In genomic region chr4:188812644-188813043, GRCh38 we compare ENCODE assay signal across 14 cellular contexts.
DNase-seq lines count a peak whose midpoint lies in the region; ATAC-seq and TF ChIP-seq lines count a peak whose summit lies in the region.
"Had no signal": no experiment of that assay in that cellular context is flagged by ENCODE, and none has a peak within 500 bp of the region (broad histone marks: within the 10 kb centered on the region; RNA-seq: fewer than 3 reads in every experiment).

No MANE protein-coding gene starts in this region.

- H3K27ac Mint-ChIP-seq in activated T-cell treated with anti-CD3 and anti-CD28 coated beads, Interleukin-2, amount 50 U/mL, for 72 hours: no peak overlapping the region
- H3K27ac Mint-ChIP-seq: CD4-positive, alpha-beta T cell; CD8-positive, alpha-beta T cell had no signal

- H3K4me3 Mint-ChIP-seq in activated T-cell treated with anti-CD3 and anti-CD28 coated beads, Interleukin-2, amount 50 U/mL, for 72 hours: no peak overlapping the region
- H3K4me3 Mint-ChIP-seq: CD4-positive, alpha-beta T cell; CD8-positive, alpha-beta T cell had no signal

- no peaks in the 10 kb centered on the region for H3K36me3 Mint-ChIP-seq in activated T-cell treated with anti-CD3 and anti-CD28 coated beads, Interleukin-2, amount 50 U/mL, for 72 hours (ENCODE audit: insufficient read depth in 2 of 2)
- H3K36me3 Mint-ChIP-seq: CD8-positive, alpha-beta T cell had no signal

- no peaks in the 10 kb centered on the region for H3K4me1 Mint-ChIP-seq in activated T-cell treated with anti-CD3 and anti-CD28 coated beads, Interleukin-2, amount 50 U/mL, for 72 hours (ENCODE audit: low read depth)

- H3K27me3 Mint-ChIP-seq in activated T-cell treated with anti-CD3 and anti-CD28 coated beads, Interleukin-2, amount 50 U/mL, for 72 hours (ENCODE audit: low read depth): no peaks in the 10 kb centered on the region
- H3K27me3 Mint-ChIP-seq: CD4-positive, alpha-beta T cell had no signal

- peak; percentile 77; the same call in 1 of the 2 replicates for TF ChIP-seq EP300 in Ishikawa (IDR thresholded peaks at IDR 0.05; ENCODE audit: borderline replicate concordance)

- DNase-seq in iPS-NIHi11 (ENCODE audit: low spot score): peak; percentile 15
- DNase-seq in kidney tubule cell (ENCODE audit: low spot score): peak; percentile 3
- DNase-seq in renal cortical epithelial cell (ENCODE audit: low read depth): peak; percentile 47
- no peak for DNase-seq in activated CD8-positive, alpha-beta memory T cell treated with anti-CD3 and anti-CD28 coated beads, Interleukin-2, amount 50 U/mL, for 48 hours
- no peak for DNase-seq in activated T-cell treated with anti-CD3 and anti-CD28 coated beads, Interleukin-2, amount 50 U/mL, for 72 hours
- DNase-seq: Caco-2; Calu3; CD4-positive, alpha-beta T cell; CD8-positive, alpha-beta T cell; DMS79 treated with DMSO at 0.1 percent for 48 hours; GF-D8 had no signal

- no peak for ATAC-seq in GM21515 (IDR thresholded peaks at IDR 0.05; ENCODE audit: unreplicated experiment)
- ATAC-seq in activated T-cell treated with anti-CD3 and anti-CD28 coated beads, Interleukin-2, amount 50 U/mL, for 72 hours (replicated peaks in 1 of 2): no peak
- ATAC-seq: A549; CD8-positive, alpha-beta T cell had no signal

- TF ChIP-seq RAD21 in Ishikawa (IDR thresholded peaks at IDR 0.05; ENCODE audit: low read depth): peak; percentile 16; the same call in 1 of the 2 replicates

- H3K9me3 Mint-ChIP-seq in activated T-cell treated with anti-CD3 and anti-CD28 coated beads, Interleukin-2, amount 50 U/mL, for 72 hours: peaks cover 4 to 8% of the 10 kb centered on the region in 2 donors

TF ChIP-seq in Ishikawa, 13 proteins besides CTCF, POLR2A, EP300 and RAD21:
- TF ChIP-seq NFIC (IDR thresholded peaks at IDR 0.05) (peak; percentile 62), TCF12 (IDR thresholded peaks at IDR 0.05; ENCODE audit: low read depth) (peak; percentile 80), ZBTB7A (IDR thresholded peaks at IDR 0.05; ENCODE audit: low read depth) (no peak), CEBPB (IDR thresholded peaks at IDR 0.05) (peak; percentile 20; the same call in 1 of the 2 replicates), TEAD4 (IDR thresholded peaks at IDR 0.05) (peak; percentile 65; the same call in 1 of the 2 replicates)

Comparison
In these comparisons a context has a peak if more than half of its experiments do, and no peak if none do; other contexts are left out.
1. DNase-seq: peak in iPS-NIHi11 (single experiment), kidney tubule cell (single experiment) and renal cortical epithelial cell (single experiment); none in activated CD8-positive, alpha-beta memory T cell treated with anti-CD3 and anti-CD28 coated beads, Interleukin-2, amount 50 U/mL, for 48 hours (single experiment) and activated T-cell treated with anti-CD3 and anti-CD28 coated beads, Interleukin-2, amount 50 U/mL, for 72 hours (0 of 2).